11 cellular contexts compared by ENCODE assay signal in the genomic region with DNA sequence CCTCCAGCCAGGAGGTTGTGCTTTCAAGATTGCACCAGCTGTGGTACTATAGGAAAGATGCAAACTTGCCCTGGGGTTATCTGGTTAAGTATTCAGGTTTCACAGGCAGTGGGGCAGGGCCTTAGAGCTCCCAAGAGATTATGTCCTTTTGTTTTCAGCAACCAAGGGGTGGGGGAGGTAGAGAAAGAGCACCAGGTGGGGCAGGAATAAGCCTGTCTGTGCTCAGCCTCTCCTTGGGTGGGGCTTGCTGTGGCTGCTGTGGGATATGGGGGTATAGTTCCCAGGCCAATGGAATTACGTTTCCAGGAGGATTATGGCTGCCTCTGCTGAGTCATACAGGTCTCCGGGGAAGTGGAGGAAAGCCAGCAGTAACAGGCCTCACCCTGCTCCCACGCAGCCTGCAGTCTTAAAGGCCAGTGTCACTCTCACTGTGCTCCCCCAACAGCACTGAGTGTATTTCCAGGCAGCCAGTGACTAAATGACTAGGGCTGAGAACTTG.
A peak's percentile ranks its signal among the peaks of the same experiment; 100 is the strongest.
DNase-seq lines count a peak whose midpoint lies in the region; ATAC-seq, FAIRE-seq and TF ChIP-seq lines count a peak whose summit lies in the region.
"Had no signal": no experiment of that assay in that cellular context is flagged by ENCODE, and none has a peak within 500 bp of the region (broad histone marks: within the 10 kb centered on the region; RNA-seq: fewer than 3 reads in every experiment).

No MANE protein-coding gene starts in this region.

- H3K9me3 Mint-ChIP-seq in neural crest cell: peaks cover 12% of the 10 kb centered on the region
- peaks cover 0 to 15% (median 6%) of the 10 kb centered on the region in 8 donors for H3K9me3 Mint-ChIP-seq in CD4-positive, alpha-beta memory T cell

- H3K4me3 Mint-ChIP-seq in neural crest cell: no peak overlapping the region
- H3K4me3 Mint-ChIP-seq in CD4-positive, alpha-beta memory T cell: no peak overlapping the region

- peak; percentile 62 for ATAC-seq in GM18520 (IDR thresholded peaks at IDR 0.05; ENCODE audit: unreplicated experiment)
- ATAC-seq in aorta (ENCODE audit: low FRiP score): no peak
- ATAC-seq: right lobe of liver had no signal

- no peak for FAIRE-seq in GM12892 (lab: Jason Lieb, UNC)

- H3K36me3 ChIP-seq in CD4-positive, alpha-beta memory T cell (ENCODE audit: insufficient read depth, low read length): no peaks in the 10 kb centered on the region
- H3K36me3 ChIP-seq in aorta (ENCODE audit: control insufficient read depth in 1 of 2, insufficient read depth in 2 of 2, low read length in 1 of 2): no peaks in the 10 kb centered on the region
- H3K36me3 ChIP-seq: right lobe of liver, upper lobe of left lung had no signal

- POLR2A ChIA-PET in CD4-positive, alpha-beta memory T cell (lab: Charles Lee; ENCODE audit: partially characterized antibody): no interaction called here

- H3K27me3 Mint-ChIP-seq in neural crest cell (ENCODE audit: low read depth): no peaks in the 10 kb centered on the region
- H3K27me3 Mint-ChIP-seq in CD4-positive, alpha-beta memory T cell: no peaks in the 10 kb centered on the region

- intact Hi-C loops in CD4-positive, alpha-beta memory T cell (cut with micrococcal nuclease): no loop called here
- intact Hi-C loops in aorta (cut with DNase I): no loop called here

- no peaks in the 10 kb centered on the region for H3K9me3 ChIP-seq in CD4-positive, alpha-beta memory T cell (ENCODE audit: control insufficient read depth in 1 of 2, low read length in 2 of 2)
- H3K9me3 ChIP-seq in aorta (ENCODE audit: control insufficient read depth, low read length): peaks cover 1% of the 10 kb centered on the region

- H3K27ac ChIP-seq in CD4-positive, alpha-beta memory T cell (ENCODE audit: low read depth, low read length): no peak overlapping the region
- H3K27ac ChIP-seq in aorta (ENCODE audit: low read depth in 1 of 2, low read length in 2 of 2): no peak overlapping the region
- H3K27ac ChIP-seq: right lobe of liver, upper lobe of left lung had no signal

- TF ChIP-seq POLR2A in GM12892 (IDR thresholded peaks at IDR 0.05; ENCODE audit: low read depth, low read length): no peak

- no peaks in the 10 kb centered on the region for H3K27me3 ChIP-seq in CD4-positive, alpha-beta memory T cell (ENCODE audit: insufficient read depth, low read length)
- no peaks in the 10 kb centered on the region for H3K27me3 ChIP-seq in aorta (ENCODE audit: control insufficient read depth in 1 of 2, insufficient read depth in 2 of 2, low read length in 1 of 2)
- H3K27me3 ChIP-seq: right lobe of liver, upper lobe of left lung had no signal

- WGBS in aorta, 2 donors: 13 to 24% methylated on average over 3 of the region's 3 CpGs

- H3K27ac Mint-ChIP-seq in neural crest cell (ENCODE audit: unreplicated experiment): peak overlapping the region; percentile 22
- H3K27ac Mint-ChIP-seq in CD4-positive, alpha-beta memory T cell: no peak overlapping the region

- TF ChIP-seq CTCF in astrocyte of the spinal cord (IDR thresholded peaks at IDR 0.05; ENCODE audit: low read depth, low read length): no peak
- no peak for TF ChIP-seq CTCF in neural crest cell (conservative IDR thresholded peaks at IDR 0.05)

- no peaks in the 10 kb centered on the region for H3K36me3 Mint-ChIP-seq in neural crest cell (ENCODE audit: low read depth)
- H3K36me3 Mint-ChIP-seq in CD4-positive, alpha-beta memory T cell: no peaks in the 10 kb centered on the region

- H3K4me1 Mint-ChIP-seq in neural crest cell: no peaks in the 10 kb centered on the region
- no peaks in the 10 kb centered on the region for H3K4me1 Mint-ChIP-seq in CD4-positive, alpha-beta memory T cell

- H3K4me1 ChIP-seq in CD4-positive, alpha-beta memory T cell (ENCODE audit: insufficient read depth, low read length): no peaks in the 10 kb centered on the region
- H3K4me1 ChIP-seq in aorta (ENCODE audit: control insufficient read depth in 1 of 2, insufficient read depth in 2 of 2, low read length in 2 of 2): no peaks in the 10 kb centered on the region
- H3K4me1 ChIP-seq: right lobe of liver, upper lobe of left lung had no signal

- H3K4me3 ChIP-seq in astrocyte of the spinal cord (ENCODE audit: low read depth, low read length): no peak overlapping the region
- H3K4me3 ChIP-seq in CD4-positive, alpha-beta memory T cell (ENCODE audit: low read length in 2 of 2): no peak overlapping the region
- H3K4me3 ChIP-seq in aorta (ENCODE audit: low read length in 2 of 2): no peak overlapping the region
- H3K4me3 ChIP-seq: right lobe of liver, upper lobe of left lung had no signal

- CTCF ChIA-PET in CD4-positive, alpha-beta memory T cell (lab: Charles Lee; ENCODE audit: partially characterized antibody): no interaction called here

- in situ Hi-C loops in astrocyte of the spinal cord (cut with HindIII; ENCODE audit: low sequenced_read_pairs): no loop called here

- DNase-seq in NCI-H1436 treated with DMSO at 0.1 percent for 48 hours (lab: John Stamatoyannopoulos, UW) (peak; percentile 87), astrocyte of the spinal cord (ENCODE audit: low read depth, low spot score) (peak; percentile 18), neural crest cell (ENCODE audit: low read depth, low spot score) (no peak), GM12892 (ENCODE audit: insufficient read length) (no peak), aorta (no peak)
- DNase-seq in CD4-positive, alpha-beta memory T cell: no peak
- DNase-seq in stimulated activated CD8-positive, alpha-beta memory T cell treated with anti-CD3 and anti-CD28 coated beads, Interleukin-4, amount 100 ng/mL, for 48 hours: no peak
- DNase-seq: activated T-cell treated with anti-CD3 and anti-CD28 coated beads for 4 hours, right lobe of liver, upper lobe of left lung had no signal

Comparison
In these comparisons a context has a peak if more than half of its experiments do, and no peak if none do; other contexts are left out.
1. DNase-seq: peak in NCI-H1436 treated with DMSO at 0.1 percent for 48 hours (single experiment) and astrocyte of the spinal cord (single experiment); none in neural crest cell (single experiment), CD4-positive, alpha-beta memory T cell (0 of 5), stimulated activated CD8-positive, alpha-beta memory T cell treated with anti-CD3 and anti-CD28 coated beads, Interleukin-4, amount 100 ng/mL, for 48 hours (single experiment), GM12892 (single experiment) and aorta (0 of 2).